17 cellular contexts compared by ENCODE assay signal in genomic region chr3:194512895-194513601, GRCh38. TPM values are rescaled to one million over a fixed set of nuclear protein-coding genes. Genes with fewer than 3 reads are reported as not detected.
A peak's percentile ranks its signal among the peaks of the same experiment; 100 is the strongest.
DNase-seq lines count a peak whose midpoint lies in the region; ATAC-seq, FAIRE-seq and TF ChIP-seq lines count a peak whose summit lies in the region.
"Had no signal": no experiment of that assay in that cellular context is flagged by ENCODE, and none has a peak within 500 bp of the region (broad histone marks: within the 10 kb centered on the region; RNA-seq: fewer than 3 reads in every experiment).

No MANE protein-coding gene starts in this region.

- intact Hi-C loops in PC-9 (cut with micrococcal nuclease; ENCODE audit: unreplicated experiment), result loop anchor here (1.0 kb wide), 6 partner anchors 19 to 80 kb away; no protein-coding TSS in a partner anchor
- intact Hi-C loops in HepG2 (cut with micrococcal nuclease; ENCODE audit: unreplicated experiment), result no loop called here
- intact Hi-C loops in vagina (cut with DNase I), result no loop called here
- intact Hi-C loops in colonic mucosa (cut with DNase I), result no loop called here

- no peak for TF ChIP-seq RAD21 in HepG2 (CRISPR knock-in tag; IDR thresholded peaks at IDR 0.05)

- DNase-seq in Caki2 (ENCODE audit: low read depth), result peak; percentile 53
- DNase-seq in NCI-H146 (lab: John Stamatoyannopoulos, UW), result peak; percentile 100
- DNase-seq in PC-9, result peak; percentile 96 to 99
- peak; percentile 77 for DNase-seq in HepG2 (ENCODE audit: low spot score)
- DNase-seq in SHP77 treated with DMSO at 0.1 percent for 48 hours (lab: John Stamatoyannopoulos, UW), result no peak
- DNase-seq in vagina (ENCODE audit: extremely low spot score in 2 of 2), result no peak
- DNase-seq in colonic mucosa, result no peak
- DNase-seq in stimulated activated CD4-positive, alpha-beta T cell treated with anti-CD3 and anti-CD28 coated beads, Interleukin-15, amount 100 ng/mL, for 24 hours, result no peak
- DNase-seq: activated CD8-positive, alpha-beta T cell treated with anti-CD3 and anti-CD28 coated beads for 36 hours; activated gamma-delta T cell treated with Interleukin-2 at 50 U/mL for 16 hours; EL; mammary epithelial cell; occipital lobe; transverse colon had no signal

- H3K79me2 ChIP-seq in PC-9 (ENCODE audit: low read depth) (no peaks in the 10 kb centered on the region), HepG2 (ENCODE audit: insufficient read depth, low read length) (no peaks in the 10 kb centered on the region)

- peak; percentile 74 for ATAC-seq in HepG2
- ATAC-seq: activated CD8-positive, alpha-beta T cell treated with anti-CD3 and anti-CD28 coated beads for 36 hours had no signal

- no peak overlapping the region for H2AFZ ChIP-seq in PC-9
- H2AFZ ChIP-seq in HepG2 (ENCODE audit: low read length), result no peak overlapping the region

- 59% methylated on average over 5 of the region's 5 CpGs for WGBS in HepG2 (ENCODE audit: low lambda C conversion rate)

- H3K4me3 ChIP-seq in PC-9 (no peak overlapping the region), HepG2 (replicated peaks in 1 of 3; ENCODE audit: insufficient read depth in 1 of 3, low read depth in 2 of 3, low read length in 3 of 3) (no peak overlapping the region), vagina (no peak overlapping the region), colonic mucosa (no peak overlapping the region)
- H3K4me3 ChIP-seq: cardiac muscle cell, transverse colon had no signal

- CTCF ChIA-PET in PC-9 (lab: Charles Lee), result interaction anchor here (0.7 to 1.0 kb wide), 2 partner anchors 15 to 68 kb away, joined by 4 to 5 read pairs; no protein-coding TSS in a partner anchor
- CTCF ChIA-PET in HepG2 (lab: Yijun Ruan, JAX; ENCODE audit: low intra/inter-chr PET ratio, low total read pairs), result no interaction called here

- no peak for TF ChIP-seq CTCF in PC-9 (conservative IDR thresholded peaks at IDR 0.05)
- TF ChIP-seq CTCF in HepG2 (CRISPR knock-in tag; IDR thresholded peaks at IDR 0.05), result no peak
- TF ChIP-seq CTCF in vagina (IDR thresholded peaks at IDR 0.05), result no peak
- no peak for TF ChIP-seq CTCF in colonic mucosa (IDR thresholded peaks at IDR 0.05)

- H3F3A ChIP-seq in PC-9 (ENCODE audit: insufficient read depth, low read depth), result peaks cover 37% of the 10 kb centered on the region

- FAIRE-seq in HepG2 (lab: Jason Lieb, UNC), result no peak
- FAIRE-seq: GM12891 had no signal

- TF ChIP-seq EP300 in HepG2 (IDR thresholded peaks at IDR 0.05; ENCODE audit: low read depth in 2 of 2, low read length in 2 of 2), result peak; percentile 54 to 75; a peak in 2 of 4 replicates
- TF ChIP-seq EP300 in HepG2 (CRISPR knock-in tag; IDR thresholded peaks at IDR 0.05; ENCODE audit: borderline replicate concordance), result peak; percentile 56; the same call in 1 of the 2 replicates

- H3K9ac ChIP-seq in HepG2 (ENCODE audit: insufficient read depth, low read depth, low read length) (peak overlapping the region; percentile 41; the same call in 1 of the 2 replicates), colonic mucosa (ENCODE audit: low read depth in 2 of 2, low read length in 2 of 2) (no peak overlapping the region)

- TF ChIP-seq POLR2A in HepG2 (IDR thresholded peaks at IDR 0.05; ENCODE audit: insufficient read depth in 1 of 2, low read depth in 2 of 2, low read length in 2 of 2) (no peak), vagina (IDR thresholded peaks at IDR 0.05) (no peak)

- H4K20me1 ChIP-seq in PC-9 (ENCODE audit: insufficient read depth) (no peaks in the 10 kb centered on the region), HepG2 (ENCODE audit: insufficient read depth, low read length) (no peaks in the 10 kb centered on the region)

- POLR2A ChIA-PET in PC-9 (lab: Charles Lee; ENCODE audit: unreplicated experiment), result interaction anchor here (0.6 to 1.0 kb wide), 3 partner anchors 15 to 353 kb away, joined by 3 to 14 read pairs (median 5); no protein-coding TSS in a partner anchor
- POLR2A ChIA-PET in HepG2 (lab: Yijun Ruan, JAX), result interaction anchor here (1.4 kb wide), 1 partner anchor 71 kb away, joined by 5 read pairs; no protein-coding TSS in a partner anchor

- H3K27me3 ChIP-seq in PC-9 (ENCODE audit: insufficient read depth, low read depth) (no peaks in the 10 kb centered on the region), HepG2 (ENCODE audit: control insufficient read depth in 1 of 2, insufficient read depth in 2 of 2, low read length in 2 of 2) (no peaks in the 10 kb centered on the region), vagina (no peaks in the 10 kb centered on the region), colonic mucosa (no peaks in the 10 kb centered on the region)
- H3K27me3 ChIP-seq: cardiac muscle cell, transverse colon had no signal

- H3K4me1 ChIP-seq in PC-9 (replicated peaks; ENCODE audit: insufficient read depth), result peaks cover 45% of the 10 kb centered on the region
- H3K4me1 ChIP-seq in HepG2 (ENCODE audit: insufficient read depth, low read length), result peaks cover 83% of the 10 kb centered on the region
- H3K4me1 ChIP-seq in vagina, result peaks cover 6% of the 10 kb centered on the region
- H3K4me1 ChIP-seq in colonic mucosa, result no peaks in the 10 kb centered on the region

- H3K9me3 ChIP-seq in PC-9 (ENCODE audit: insufficient read depth, low read depth) (no peaks in the 10 kb centered on the region), HepG2 (ENCODE audit: low read length) (no peaks in the 10 kb centered on the region), vagina (no peaks in the 10 kb centered on the region), colonic mucosa (no peaks in the 10 kb centered on the region)
- H3K9me3 ChIP-seq: transverse colon had no signal

- in situ Hi-C loops in Caki2 (cut with HindIII; ENCODE audit: low pct_unique_long_range_greater_than_20kb, low sequenced_read_pairs) (no loop called here), HepG2 (cut with HindIII; ENCODE audit: extremely low pct_ligation_motif_present, low pct_unique_long_range_greater_than_20kb) (no loop called here)

- H3K4me2 ChIP-seq in PC-9 (peak overlapping the region; percentile 28), HepG2 (ENCODE audit: low read depth, low read length) (peak overlapping the region; percentile 48)

- H3K9me2 ChIP-seq in PC-9 (ENCODE audit: insufficient read depth), result no peaks in the 10 kb centered on the region

- peak overlapping the region; percentile 56 for H3K27ac ChIP-seq in PC-9
- H3K27ac ChIP-seq in HepG2 (ENCODE audit: extremely low read length, insufficient read depth, low read length), result peak overlapping the region; percentile 60
- H3K27ac ChIP-seq in vagina, result no peak overlapping the region
- no peak overlapping the region for H3K27ac ChIP-seq in colonic mucosa
- H3K27ac ChIP-seq: cardiac muscle cell, RWPE1, transverse colon had no signal

- no TSS peak for BruUV-seq in PC-9 (replicated peaks; lab: Mats Ljungman, UMichigan)
- BruUV-seq in HepG2 (replicated peaks; lab: Mats Ljungman, UMichigan), result no TSS peak

- H3K36me3 ChIP-seq in PC-9 (ENCODE audit: low read depth), result no peaks in the 10 kb centered on the region
- no peaks in the 10 kb centered on the region for H3K36me3 ChIP-seq in HepG2 (replicated peaks in 1 of 2; ENCODE audit: control insufficient read depth in 1 of 2, insufficient read depth in 2 of 2, low read length in 2 of 2)
- H3K36me3 ChIP-seq in vagina, result no peaks in the 10 kb centered on the region
- H3K36me3 ChIP-seq in colonic mucosa, result no peaks in the 10 kb centered on the region
- H3K36me3 ChIP-seq: cardiac muscle cell, transverse colon had no signal

TF ChIP-seq in HepG2, 621 proteins besides CTCF, POLR2A, EP300 and RAD21 (continues in another document):
- TF ChIP-seq CENPX (CRISPR knock-in tag; IDR thresholded peaks at IDR 0.05), result no peak
- TF ChIP-seq ZNF747 (CRISPR knock-in tag; IDR thresholded peaks at IDR 0.05; ENCODE audit: borderline replicate concordance), result 0 out of 2 replicates have a peak, but pooled peaks have one; percentile 25
- TF ChIP-seq, protein P1, sequence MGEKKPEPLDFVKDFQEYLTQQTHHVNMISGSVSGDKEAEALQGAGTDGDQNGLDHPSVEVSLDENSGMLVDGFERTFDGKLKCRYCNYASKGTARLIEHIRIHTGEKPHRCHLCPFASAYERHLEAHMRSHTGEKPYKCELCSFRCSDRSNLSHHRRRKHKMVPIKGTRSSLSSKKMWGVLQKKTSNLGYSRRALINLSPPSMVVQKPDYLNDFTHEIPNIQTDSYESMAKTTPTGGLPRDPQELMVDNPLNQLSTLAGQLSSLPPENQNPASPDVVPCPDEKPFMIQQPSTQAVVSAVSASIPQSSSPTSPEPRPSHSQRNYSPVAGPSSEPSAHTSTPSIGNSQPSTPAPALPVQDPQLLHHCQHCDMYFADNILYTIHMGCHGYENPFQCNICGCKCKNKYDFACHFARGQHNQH (CRISPR knock-in tag; IDR thresholded peaks at IDR 0.05), result peak; percentile 41; the same call in 1 of the 2 replicates
- TF ChIP-seq ZFX (CRISPR knock-in tag; IDR thresholded peaks at IDR 0.05; ENCODE audit: low read depth), result peak; percentile 30; the same call in 1 of the 2 replicates
- no peak for TF ChIP-seq RBFOX2 (IDR thresholded peaks at IDR 0.05; ENCODE audit: low read depth, low read length)

RNA-seq across cellular contexts. Expression of gene ATP13A3, which starts 26.2 kb away (rescaled TPM):
- total RNA-seq in Caki2 (2014; rRNA removed; shearing (Covaris generic); ENCODE audit: low replicate concordance), result 47.7 and 91.8 TPM in 2 replicates
- total RNA-seq in PC-9 (2021) (203 and 242 TPM in 2 replicates), HepG2 (2016; rRNA removed; fragmentation: Illumina TruSeq; extraction: Trizol) (80.8 and 82.6 TPM in 2 replicates), vagina (57.7 TPM), colonic mucosa (10 to 100 TPM; 86.0 to 89.8 TPM)
- total RNA-seq in HepG2 (2016; cell fraction: cytosol; rRNA removed; fragmentation: Illumina TruSeq; extraction: Trizol; ENCODE audit: low read depth), result 24.1 and 34.0 TPM in 2 replicates
- total RNA-seq in HepG2 (2016; cell fraction: insoluble cytoplasmic fraction; rRNA removed; fragmentation: Illumina TruSeq; extraction: Trizol), result 77.1 and 79.8 TPM in 2 replicates
- total RNA-seq in HepG2 (2016; cell fraction: membrane; rRNA removed; fragmentation: Illumina TruSeq; extraction: Trizol), result 63.8 and 77.4 TPM in 2 replicates
- total RNA-seq in HepG2 (2016; cell fraction: nucleus; rRNA removed; fragmentation: Illumina TruSeq; extraction: Trizol), result 96.6 and 107 TPM in 2 replicates
- polyA plus RNA-seq in HepG2 (2011; rRNA removed), result 34.8 and 44.9 TPM in 2 replicates
- 14.3 and 23.1 TPM in 2 replicates for polyA plus RNA-seq in HepG2 (2011; cell fraction: cytosol; rRNA removed)
- polyA plus RNA-seq in HepG2 (2011; cell fraction: nucleus; rRNA removed), result 23.0 and 36.3 TPM in 2 replicates
- 42.7 and 47.6 TPM in 2 replicates for polyA plus RNA-seq in HepG2 (2012)
- 1.1 and 1.3 TPM in 2 replicates for polyA plus RNA-seq in HepG2 (2016; cell fraction: cytosol; fragmentation: Illumina TruSeq; extraction: Trizol; ENCODE audit: low read depth)
- polyA plus RNA-seq in HepG2 (2016; cell fraction: insoluble cytoplasmic fraction; fragmentation: Illumina TruSeq; extraction: Trizol; ENCODE audit: low read depth), result 25.7 and 29.2 TPM in 2 replicates
- polyA plus RNA-seq in HepG2 (2016; cell fraction: membrane; fragmentation: Illumina TruSeq; extraction: Trizol; ENCODE audit: low read depth), result 7.0 and 8.6 TPM in 2 replicates
- 50.7 and 55.8 TPM in 2 replicates for polyA plus RNA-seq in HepG2 (2016; cell fraction: nucleus; fragmentation: Illumina TruSeq; extraction: Trizol; ENCODE audit: insufficient read depth, low read depth)
- 73.3 and 126 TPM in 2 replicates for polyA minus RNA-seq in HepG2 (2011; rRNA and poly(A)+ RNA removed; ENCODE audit: low replicate concordance)
- polyA minus RNA-seq in HepG2 (2011; cell fraction: cytosol; rRNA and poly(A)+ RNA removed), result 74.1 and 95.7 TPM in 2 replicates
- 164 and 199 TPM in 2 replicates for polyA minus RNA-seq in HepG2 (2011; cell fraction: nucleus; rRNA and poly(A)+ RNA removed)

Comparison
In these comparisons a context has a peak if more than half of its experiments do, and no peak if none do; other contexts are left out.
1. DNase-seq: peak in Caki2 (single experiment), NCI-H146 (single experiment), PC-9 (2 of 2) and HepG2 (single experiment); none in SHP77 treated with DMSO at 0.1 percent for 48 hours (single experiment), vagina (0 of 2), colonic mucosa (single experiment) and stimulated activated CD4-positive, alpha-beta T cell treated with anti-CD3 and anti-CD28 coated beads, Interleukin-15, amount 100 ng/mL, for 24 hours (single experiment).
2. H3K27ac ChIP-seq: peak in PC-9 (single experiment) and HepG2 (single experiment); none in vagina (single experiment) and colonic mucosa (single experiment).